ENCODE assay signal across 8 cellular contexts in genomic region chr1:158019177-158019868, GRCh38. TPM values are rescaled to one million over a fixed set of nuclear protein-coding genes. Genes with fewer than 3 reads are reported as not detected.
DNase-seq lines count a peak whose midpoint lies in the region; ATAC-seq, FAIRE-seq and TF ChIP-seq lines count a peak whose summit lies in the region.

No MANE protein-coding gene starts in this region.

- no peak for TF ChIP-seq EP300 in gastroesophageal sphincter (IDR thresholded peaks at IDR 0.05)

- peaks cover 24 to 37% of the 10 kb centered on the region in 2 donors for H3K27me3 Mint-ChIP-seq in stimulated activated naive B cell treated with anti-CD40 and anti-IgM and Interleukin-4, amounts not matched to agents 10 μg/mL and 1 μg/mL and 100 μg/mL, for 72 hours
- H3K27me3 Mint-ChIP-seq in activated CD8-positive, alpha-beta T cell treated with anti-CD3 and anti-CD28 coated beads, Interleukin-2, amount 10 ng/mL, durations not matched to agents 7 days and 5 days (ENCODE audit: low read depth): peaks cover 2% of the 10 kb centered on the region

- H3K27me3 ChIP-seq in gastroesophageal sphincter: no peaks in the 10 kb centered on the region
- H3K27me3 ChIP-seq in pancreas: no peaks in the 10 kb centered on the region

- intact Hi-C loops in pancreas (cut with DNase I): no loop called here

- ATAC-seq in gastroesophageal sphincter: peak; percentile 85
- ATAC-seq in pancreas: peak; percentile 71 to 92 (median 87)
- ATAC-seq in stimulated activated naive B cell treated with anti-CD40 and anti-IgM and Interleukin-4, amounts not matched to agents 10 μg/mL and 1 μg/mL and 100 μg/mL, for 72 hours (replicated peaks): no peak
- no peak for ATAC-seq in activated CD8-positive, alpha-beta T cell treated with anti-CD3 and anti-CD28 coated beads, Interleukin-2, amount 10 ng/mL, durations not matched to agents 7 days and 5 days

- H3K27ac Mint-ChIP-seq in stimulated activated naive B cell treated with anti-CD40 and anti-IgM and Interleukin-4, amounts not matched to agents 10 μg/mL and 1 μg/mL and 100 μg/mL, for 72 hours: no peak overlapping the region
- no peak overlapping the region for H3K27ac Mint-ChIP-seq in activated CD8-positive, alpha-beta T cell treated with anti-CD3 and anti-CD28 coated beads, Interleukin-2, amount 10 ng/mL, durations not matched to agents 7 days and 5 days

- WGBS in gastroesophageal sphincter (ENCODE audit: low coverage in 1 of 2), 2 donors: 5 to 10% methylated on average over 3 to 4 of the region's 4 CpGs
- WGBS in pancreas, 2 donors: 22 to 28% methylated on average over 4 of the region's 4 CpGs

- DNase-seq in EH (ENCODE audit: low read depth): peak; percentile 98
- peak; percentile 86 for DNase-seq in SW480 (ENCODE audit: low spot score)
- peak in 3 of 6 donors; percentile 23 to 45 (median 34) for DNase-seq in pancreas
- DNase-seq in stimulated activated naive B cell treated with anti-CD40 and anti-IgM and Interleukin-4, amounts not matched to agents 10 μg/mL and 1 μg/mL and 100 μg/mL, for 72 hours: no peak
- no peak for DNase-seq in stimulated activated CD4-positive, alpha-beta T cell treated with anti-CD3 and anti-CD28 coated beads, Interleukin-2, amount 100 ng/mL, for 48 hours
- DNase-seq in activated CD8-positive, alpha-beta T cell treated with anti-CD3 and anti-CD28 coated beads, Interleukin-2, amount 10 ng/mL, durations not matched to agents 7 days and 5 days: no peak
- no peak for DNase-seq in NCI-H1694 treated with DMSO at 0.1 percent for 48 hours (lab: John Stamatoyannopoulos, UW)

- no peak overlapping the region for H3K4me3 Mint-ChIP-seq in stimulated activated naive B cell treated with anti-CD40 and anti-IgM and Interleukin-4, amounts not matched to agents 10 μg/mL and 1 μg/mL and 100 μg/mL, for 72 hours
- no peak overlapping the region for H3K4me3 Mint-ChIP-seq in activated CD8-positive, alpha-beta T cell treated with anti-CD3 and anti-CD28 coated beads, Interleukin-2, amount 10 ng/mL, durations not matched to agents 7 days and 5 days

- CTCF ChIA-PET in activated CD8-positive, alpha-beta T cell treated with anti-CD3 and anti-CD28 coated beads, Interleukin-2, amount 10 ng/mL, durations not matched to agents 7 days and 5 days (lab: Charles Lee): interaction anchor here (0.6 kb wide), 1 partner anchor 1154 kb away, joined by 3 read pairs; no protein-coding TSS in a partner anchor

- H3K36me3 ChIP-seq in gastroesophageal sphincter (no peaks in the 10 kb centered on the region), pancreas (no peaks in the 10 kb centered on the region)

- H3K9me3 Mint-ChIP-seq in stimulated activated naive B cell treated with anti-CD40 and anti-IgM and Interleukin-4, amounts not matched to agents 10 μg/mL and 1 μg/mL and 100 μg/mL, for 72 hours: no peaks in the 10 kb centered on the region
- no peaks in the 10 kb centered on the region for H3K9me3 Mint-ChIP-seq in activated CD8-positive, alpha-beta T cell treated with anti-CD3 and anti-CD28 coated beads, Interleukin-2, amount 10 ng/mL, durations not matched to agents 7 days and 5 days (ENCODE audit: insufficient read depth)

- H3K27ac ChIP-seq in gastroesophageal sphincter (peak overlapping the region; percentile 82 to 96 (median 87)), pancreas (peak overlapping the region; percentile 11 to 66 (median 58))

- FAIRE-seq in pancreas (lab: Jason Lieb, UNC): no peak

- TF ChIP-seq CTCF in gastroesophageal sphincter (IDR thresholded peaks at IDR 0.05) (no peak), pancreas (IDR thresholded peaks at IDR 0.05) (no peak)

- no peaks in the 10 kb centered on the region for H3K36me3 Mint-ChIP-seq in stimulated activated naive B cell treated with anti-CD40 and anti-IgM and Interleukin-4, amounts not matched to agents 10 μg/mL and 1 μg/mL and 100 μg/mL, for 72 hours
- no peaks in the 10 kb centered on the region for H3K36me3 Mint-ChIP-seq in activated CD8-positive, alpha-beta T cell treated with anti-CD3 and anti-CD28 coated beads, Interleukin-2, amount 10 ng/mL, durations not matched to agents 7 days and 5 days (ENCODE audit: low read depth)

- H3K4me1 ChIP-seq in gastroesophageal sphincter (peaks cover 46 to 95% (median 70%) of the 10 kb centered on the region in 3 donors), pancreas (peaks cover 0 to 9% (median 0%) of the 10 kb centered on the region in 3 donors)

- POLR2A ChIA-PET in activated CD8-positive, alpha-beta T cell treated with anti-CD3 and anti-CD28 coated beads, Interleukin-2, amount 10 ng/mL, durations not matched to agents 7 days and 5 days (lab: Charles Lee): no interaction called here

- H3K4me3 ChIP-seq in gastroesophageal sphincter (no peak overlapping the region), pancreas (no peak overlapping the region)

- H3K9me3 ChIP-seq in gastroesophageal sphincter: no peaks in the 10 kb centered on the region
- H3K9me3 ChIP-seq in pancreas: no peaks in the 10 kb centered on the region

- H3K4me1 Mint-ChIP-seq in stimulated activated naive B cell treated with anti-CD40 and anti-IgM and Interleukin-4, amounts not matched to agents 10 μg/mL and 1 μg/mL and 100 μg/mL, for 72 hours: no peaks in the 10 kb centered on the region
- H3K4me1 Mint-ChIP-seq in activated CD8-positive, alpha-beta T cell treated with anti-CD3 and anti-CD28 coated beads, Interleukin-2, amount 10 ng/mL, durations not matched to agents 7 days and 5 days (ENCODE audit: low read depth): no peaks in the 10 kb centered on the region

- TF ChIP-seq POLR2A in gastroesophageal sphincter (IDR thresholded peaks at IDR 0.05): no peak

RNA-seq across cellular contexts. Expression of gene KIRREL1, which starts 25.9 kb away (rescaled TPM):
- total RNA-seq in gastroesophageal sphincter (10 to 100 TPM; 43.1 to 73.1 (median 48.1) TPM), pancreas (10 to 100 TPM in 1 of 6 donors, 1 to 10 TPM in 5; 1.9 to 13.0 (median 4.9) TPM)
- polyA plus RNA-seq in pancreas: 1 to 10 TPM; 2.5 to 3.8 TPM
- total RNA-seq in activated CD8-positive, alpha-beta T cell treated with anti-CD3 and anti-CD28 coated beads, Interleukin-2, amount 10 ng/mL, durations not matched to agents 7 days and 5 days: not detected

Comparison
In these comparisons a context has a peak if more than half of its experiments do, and no peak if none do; other contexts are left out.
1. DNase-seq: peak in EH (single experiment) and SW480 (single experiment); none in stimulated activated naive B cell treated with anti-CD40 and anti-IgM and Interleukin-4, amounts not matched to agents 10 μg/mL and 1 μg/mL and 100 μg/mL, for 72 hours (single experiment), stimulated activated CD4-positive, alpha-beta T cell treated with anti-CD3 and anti-CD28 coated beads, Interleukin-2, amount 100 ng/mL, for 48 hours (0 of 2), activated CD8-positive, alpha-beta T cell treated with anti-CD3 and anti-CD28 coated beads, Interleukin-2, amount 10 ng/mL, durations not matched to agents 7 days and 5 days (single experiment) and NCI-H1694 treated with DMSO at 0.1 percent for 48 hours (single experiment).
2. ATAC-seq: peak in gastroesophageal sphincter (single experiment) and pancreas (4 of 4); none in stimulated activated naive B cell treated with anti-CD40 and anti-IgM and Interleukin-4, amounts not matched to agents 10 μg/mL and 1 μg/mL and 100 μg/mL, for 72 hours (0 of 2) and activated CD8-positive, alpha-beta T cell treated with anti-CD3 and anti-CD28 coated beads, Interleukin-2, amount 10 ng/mL, durations not matched to agents 7 days and 5 days (single experiment).